Comparison of ENCODE assay signal across 21 cellular contexts in the genomic region with DNA sequence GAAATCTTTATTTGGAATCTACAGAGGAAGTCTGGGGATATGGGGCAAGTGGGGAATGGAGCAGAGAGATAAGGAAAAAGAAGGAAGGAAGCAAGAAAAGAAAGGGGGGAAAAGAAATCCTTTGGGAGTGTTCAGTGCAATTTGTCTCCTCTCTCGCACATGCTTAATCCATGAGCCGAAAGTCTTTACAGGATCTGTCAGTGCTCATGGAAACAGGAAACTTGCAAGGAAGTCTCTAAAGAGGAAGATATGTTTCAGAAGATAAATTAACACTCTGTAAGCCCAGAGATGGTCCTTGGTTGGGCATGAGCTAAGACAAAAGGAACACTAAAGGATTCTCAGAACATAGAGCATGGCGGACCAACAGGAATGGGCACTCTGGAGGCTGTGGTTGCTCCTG.
"Had no signal": no experiment of that assay in that cellular context is flagged by ENCODE, and none has a peak within 500 bp of the region (broad histone marks: within the 10 kb centered on the region; RNA-seq: fewer than 3 reads in every experiment).

No MANE protein-coding gene starts in this region.

- ATAC-seq: activated CD4-positive, CD25-positive, alpha-beta regulatory T cell treated with anti-CD3 and anti-CD28 coated beads, Interleukin-2, amount 50 U/mL, for 24 hours; activated naive CD4-positive, alpha-beta T cell treated with anti-CD3 and anti-CD28 coated beads, Interleukin-2, amount 50 U/mL, for 72 hours; activated naive CD8-positive, alpha-beta T cell treated with anti-CD3 and anti-CD28 coated beads, Interleukin-2, amount 50 U/mL, for 24 hours; activated T-cell treated with anti-CD3 and anti-CD28 coated beads, Interleukin-2, amount 50 U/mL, for 4 hours; SK-N-SH treated with all-trans-retinoic acid at 6 μM for 48 hours had no signal

- H3K4me3 ChIP-seq: Peyer's patch, SJCRH30 had no signal

- DNase-seq: activated CD4-positive, alpha-beta T cell treated with anti-CD3 and anti-CD28 coated beads for 48 hours; activated CD4-positive, alpha-beta T cell treated with anti-CD3 and anti-CD28 coated beads, Interleukin-2, amount 50 U/mL, for 4 hours; activated CD8-positive, alpha-beta memory T cell treated with anti-CD3 and anti-CD28 coated beads for 24 hours; activated effector memory CD4-positive, alpha-beta T cell treated with anti-CD3 and anti-CD28 coated beads, Interleukin-2, amount 50 U/mL, for 16 hours; activated naive CD4-positive, alpha-beta T cell treated with Interleukin-2 at 50 U/mL for 16 hours; activated naive CD8-positive, alpha-beta T cell treated with anti-CD3 and anti-CD28 coated beads, Interleukin-2, amount 50 U/mL, for 24 hours; activated T-cell treated with anti-CD3 and anti-CD28 coated beads, Interleukin-2, amount 50 U/mL, for 4 hours; amniotic stem cell; MM.1S; NCI-H1105 treated with DMSO at 0.1 percent for 48 hours; NCI-H1436 treated with DMSO at 0.1 percent for 48 hours; NCI-H187; NCI-H2081; NCI-H524; Peyer's patch; Right ventricle myocardium superior; SJCRH30 had no signal

- H3K9me3 ChIP-seq: Peyer's patch, SJCRH30 had no signal

- H3K27ac ChIP-seq: Peyer's patch, RWPE1, SJCRH30 had no signal

- H3K4me1 ChIP-seq: Peyer's patch had no signal

- H3K36me3 ChIP-seq: Peyer's patch, SJCRH30 had no signal

- H3K27me3 ChIP-seq: Peyer's patch, SJCRH30 had no signal
